ENCODE assay signal across 25 cellular contexts in genomic region chr6:161279677-161280365, GRCh38. TPM values are rescaled to one million over a fixed set of nuclear protein-coding genes. Genes with fewer than 3 reads are reported as not detected.
DNase-seq lines count a peak whose midpoint lies in the region; ATAC-seq, FAIRE-seq and TF ChIP-seq lines count a peak whose summit lies in the region.
"Had no signal": no experiment of that assay in that cellular context is flagged by ENCODE, and none has a peak within 500 bp of the region (broad histone marks: within the 10 kb centered on the region; RNA-seq: fewer than 3 reads in every experiment).

No MANE protein-coding gene starts in this region.

- peak overlapping the region; percentile 13 for H3K4me3 ChIP-seq in adipocyte (ENCODE audit: low read length)
- H3K4me3 ChIP-seq in fibroblast of lung (replicated peaks in 1 of 4; ENCODE audit: control extremely low read depth in 1 of 4, insufficient read depth in 1 of 4, low read depth in 3 of 4, low read length in 4 of 4): no peak overlapping the region
- no peak overlapping the region for H3K4me3 ChIP-seq in Peyer's patch
- H3K4me3 ChIP-seq: BLaER1, GM23248 had no signal

- H3K79me2 ChIP-seq in fibroblast of lung (ENCODE audit: control insufficient read depth, insufficient read depth, low read length): no peaks in the 10 kb centered on the region

- no peaks in the 10 kb centered on the region for H3K9me3 Mint-ChIP-seq in endothelial cell (ENCODE audit: unreplicated experiment)

- no peak overlapping the region for H3K9ac ChIP-seq in adipocyte (ENCODE audit: low read length)
- no peak overlapping the region for H3K9ac ChIP-seq in fibroblast of lung (ENCODE audit: insufficient read depth, low read length)
- H3K9ac ChIP-seq: BLaER1, GM23248 had no signal

- intact Hi-C loops in sciatic nerve (cut with DNase I): no loop called here

- no peak overlapping the region for H3K4me2 ChIP-seq in fibroblast of lung (ENCODE audit: extremely low read depth, insufficient read depth, low read length)
- H3K4me2 ChIP-seq: BLaER1 had no signal

- no peaks in the 10 kb centered on the region for H4K20me1 ChIP-seq in fibroblast of lung (ENCODE audit: control insufficient read depth, extremely low read depth, insufficient read depth, low read length)
- H4K20me1 ChIP-seq: BLaER1 had no signal

- peak; percentile 48 for ATAC-seq in sciatic nerve
- ATAC-seq: CD8-positive, alpha-beta T cell; HCT116 had no signal

- DNase-seq in adipocyte (ENCODE audit: low read depth) (peak; percentile 51), fibroblast of lung (ENCODE audit: low read depth in 2 of 2) (peak; percentile 51 to 76), lung microvascular endothelial cell (ENCODE audit: low read depth in 2 of 2) (peak; percentile 26 to 27), sciatic nerve (ENCODE audit: low spot score) (no peak), Peyer's patch (no peak), endothelial cell (ENCODE audit: low spot score) (no peak), GM13976 (ENCODE audit: low spot score) (no peak), H54 (ENCODE audit: insufficient read length, low spot score) (no peak)
- DNase-seq: Caco-2; CD4-positive, CD25-positive, alpha-beta regulatory T cell; CD8-positive, alpha-beta T cell; DMS153; DND-41; GM23248; H9 had no signal

- in situ Hi-C loops in GM13976 (cut with MboI; ENCODE audit: low sequenced_read_pairs, unreplicated experiment): no loop called here

- TF ChIP-seq CTCF in fibroblast of lung (conservative IDR thresholded peaks at IDR 0.05 in 1 of 2, IDR thresholded peaks at IDR 0.05 in 1 of 2; ENCODE audit: low read depth in 1 of 2, low read length in 2 of 2): no peak
- no peak for TF ChIP-seq CTCF in Peyer's patch (IDR thresholded peaks at IDR 0.05)
- no peak for TF ChIP-seq CTCF in endothelial cell (IDR thresholded peaks at IDR 0.05; ENCODE audit: unreplicated experiment)
- no peak for TF ChIP-seq CTCF in GM13976 (IDR thresholded peaks at IDR 0.05; ENCODE audit: borderline replicate concordance, control extremely low read depth, extremely low read depth, insufficient read depth, missing control alignments)

- H3K36me3 Mint-ChIP-seq in endothelial cell (ENCODE audit: low read depth, unreplicated experiment): no peaks in the 10 kb centered on the region
- H3K36me3 Mint-ChIP-seq: CD8-positive, alpha-beta T cell had no signal

- no peak overlapping the region for H3K4me3 Mint-ChIP-seq in endothelial cell (ENCODE audit: unreplicated experiment)
- H3K4me3 Mint-ChIP-seq: B cell; CD4-positive, CD25-positive, alpha-beta regulatory T cell; CD8-positive, alpha-beta T cell; H9 had no signal

- no peaks in the 10 kb centered on the region for H3K27me3 ChIP-seq in adipocyte (replicated peaks; ENCODE audit: control insufficient read depth, insufficient read depth, low read length)
- no peaks in the 10 kb centered on the region for H3K27me3 ChIP-seq in fibroblast of lung (ENCODE audit: control insufficient read depth, insufficient read depth, low read length)
- no peaks in the 10 kb centered on the region for H3K27me3 ChIP-seq in Peyer's patch
- H3K27me3 ChIP-seq: BLaER1 had no signal

- TF ChIP-seq POLR2A in Peyer's patch (IDR thresholded peaks at IDR 0.05): no peak
- TF ChIP-seq POLR2A in H54 (IDR thresholded peaks at IDR 0.05; ENCODE audit: low read depth, low read length): no peak

- H3K4me1 Mint-ChIP-seq in endothelial cell (ENCODE audit: unreplicated experiment): no peaks in the 10 kb centered on the region
- H3K4me1 Mint-ChIP-seq: B cell had no signal

- H3K27ac ChIP-seq in fibroblast of lung (ENCODE audit: insufficient read depth, low read length): no peak overlapping the region
- H3K27ac ChIP-seq in Peyer's patch: no peak overlapping the region
- H3K27ac ChIP-seq: 22Rv1, BLaER1, C4-2B, GM23248 had no signal

- no peak overlapping the region for H3K27ac Mint-ChIP-seq in endothelial cell (ENCODE audit: unreplicated experiment)
- H3K27ac Mint-ChIP-seq: B cell; CD4-positive, CD25-positive, alpha-beta regulatory T cell; CD8-positive, alpha-beta T cell; H9 had no signal

- H3K27me3 Mint-ChIP-seq in endothelial cell (ENCODE audit: unreplicated experiment): no peaks in the 10 kb centered on the region

- H3K36me3 ChIP-seq in adipocyte (ENCODE audit: control insufficient read depth, insufficient read depth, low read length, severe bottlenecking): no peaks in the 10 kb centered on the region
- no peaks in the 10 kb centered on the region for H3K36me3 ChIP-seq in fibroblast of lung (ENCODE audit: control insufficient read depth, insufficient read depth, low read length)
- H3K36me3 ChIP-seq in Peyer's patch: no peaks in the 10 kb centered on the region
- H3K36me3 ChIP-seq: BLaER1 had no signal

- H3K9me3 ChIP-seq in adipocyte (ENCODE audit: control insufficient read depth, low read length) (no peaks in the 10 kb centered on the region), fibroblast of lung (ENCODE audit: control insufficient read depth, insufficient read depth, low read depth, low read length) (no peaks in the 10 kb centered on the region), Peyer's patch (no peaks in the 10 kb centered on the region)
- H3K9me3 ChIP-seq: BLaER1, Caco-2 had no signal

- H2AFZ ChIP-seq in fibroblast of lung (ENCODE audit: low read length): no peak overlapping the region
- H2AFZ ChIP-seq: GM23248 had no signal

- H3K4me1 ChIP-seq in adipocyte (ENCODE audit: control insufficient read depth, insufficient read depth, low read length) (peaks cover 11% of the 10 kb centered on the region), fibroblast of lung (ENCODE audit: control insufficient read depth, extremely low read depth, insufficient read depth, low read length) (no peaks in the 10 kb centered on the region), Peyer's patch (no peaks in the 10 kb centered on the region)
- H3K4me1 ChIP-seq: Caco-2 had no signal

- no peak for FAIRE-seq in H54 (lab: Jason Lieb, UNC)
- FAIRE-seq: A204.1, G401.6, GM12892, GM19239, H1 had no signal

RNA-seq across cellular contexts. Expression of gene AGPAT4, which starts 6.0 kb away (rescaled TPM):
- 6.9 and 8.4 TPM in 2 replicates for total RNA-seq in fibroblast of lung
- 4.7 and 5.0 TPM in 2 replicates for polyA plus RNA-seq in fibroblast of lung
- 3.0 and 3.9 TPM in 2 replicates for polyA plus RNA-seq in fibroblast of lung (2012)
- polyA minus RNA-seq in fibroblast of lung (ENCODE audit: low replicate concordance): 2.6 and 2.8 TPM in 2 replicates
- 6.8 and 15.9 TPM in 2 replicates for total RNA-seq in lung microvascular endothelial cell
- 25.7 TPM for total RNA-seq in sciatic nerve
- 10 to 100 TPM in 1 of 4 donors, 1 to 10 TPM in 2, under 1 TPM in 1; 0.53 to 11.6 (median 3.3) TPM for total RNA-seq in Peyer's patch
- 25.2 TPM for total RNA-seq in endothelial cell (ENCODE audit: unreplicated experiment)

Comparison
In these comparisons a context has a peak if more than half of its experiments do, and no peak if none do; other contexts are left out.
1. DNase-seq: peak in adipocyte (single experiment), fibroblast of lung (2 of 2) and lung microvascular endothelial cell (2 of 2); none in sciatic nerve (single experiment), Peyer's patch (0 of 3), endothelial cell (single experiment), GM13976 (single experiment) and H54 (single experiment).